ENCODE assay signal across 12 cellular contexts in the genomic region with DNA sequence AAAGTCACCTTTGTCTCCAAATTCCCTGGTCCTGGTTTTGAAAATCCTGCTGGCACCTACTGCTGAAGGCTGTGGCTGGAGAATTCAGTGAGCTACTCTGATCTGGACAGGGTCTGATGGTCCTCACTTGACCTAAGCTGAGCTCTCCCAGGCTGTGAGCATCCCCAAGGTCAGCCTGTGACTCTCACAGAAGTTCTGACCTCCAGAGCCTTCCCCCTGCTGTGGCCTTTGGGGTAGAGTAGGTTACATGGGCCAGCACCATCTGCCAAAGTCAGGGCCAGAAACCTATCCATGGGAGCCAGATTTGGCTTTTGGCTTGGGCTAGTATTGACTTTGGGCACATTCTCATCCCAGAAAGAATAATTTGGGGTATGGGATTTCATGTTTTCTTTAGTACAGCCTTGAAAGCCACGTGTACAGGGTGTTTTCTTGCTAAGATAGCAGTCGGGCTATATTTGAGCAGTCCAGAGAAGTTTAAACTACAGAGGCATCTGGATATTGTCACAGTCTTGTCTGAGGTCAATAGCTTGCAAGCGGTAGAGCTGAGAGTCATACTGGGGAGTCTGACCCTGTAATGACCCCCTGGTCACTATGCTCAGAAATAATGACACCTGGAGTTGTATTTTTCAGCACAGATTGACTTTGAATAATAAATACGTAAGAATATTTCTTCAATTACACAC. TPM values are rescaled to one million over a fixed set of nuclear protein-coding genes. Genes with fewer than 3 reads are reported as not detected.
DNase-seq lines count a peak whose midpoint lies in the region; ATAC-seq and TF ChIP-seq lines count a peak whose summit lies in the region.
"Had no signal": no experiment of that assay in that cellular context is flagged by ENCODE, and none has a peak within 500 bp of the region (broad histone marks: within the 10 kb centered on the region; RNA-seq: fewer than 3 reads in every experiment).

No MANE protein-coding gene starts in this region.

- H3K27me3 ChIP-seq in dorsolateral prefrontal cortex: no peaks in the 10 kb centered on the region
- no peaks in the 10 kb centered on the region for H3K27me3 ChIP-seq in naive thymus-derived CD4-positive, alpha-beta T cell (ENCODE audit: control insufficient read depth in 2 of 2, insufficient read depth in 2 of 2, low read length in 2 of 2)

- H3K4me3 ChIP-seq in dorsolateral prefrontal cortex: peak overlapping the region in 1 of 59 donors; percentile 4
- no peak overlapping the region for H3K4me3 ChIP-seq in naive thymus-derived CD4-positive, alpha-beta T cell (ENCODE audit: low read length)

- H3K9me3 Mint-ChIP-seq in stimulated activated naive CD8-positive, alpha-beta T cell treated with anti-CD3 and anti-CD28 coated beads, Interleukin-15, Interleukin-2, amounts not matched to agents 100 ng/mL and 50 ng/mL, for 24 hours: no peaks in the 10 kb centered on the region
- H3K9me3 Mint-ChIP-seq in naive thymus-derived CD4-positive, alpha-beta T cell: no peaks in the 10 kb centered on the region
- H3K9me3 Mint-ChIP-seq: nephron had no signal

- CTCF ChIA-PET in naive thymus-derived CD4-positive, alpha-beta T cell (lab: Charles Lee): interaction anchor here (0.7 to 10.4 kb wide), 6 partner anchors 8 to 178 kb away, joined by 3 to 174 read pairs (median 6); partner anchors contain the start of gene ATP6V0D1

- no peak overlapping the region for H3K4me3 Mint-ChIP-seq in stimulated activated naive CD8-positive, alpha-beta T cell treated with anti-CD3 and anti-CD28 coated beads, Interleukin-15, Interleukin-2, amounts not matched to agents 100 ng/mL and 50 ng/mL, for 24 hours
- no peak overlapping the region for H3K4me3 Mint-ChIP-seq in naive thymus-derived CD4-positive, alpha-beta T cell
- H3K4me3 Mint-ChIP-seq: nephron had no signal

- no peak for TF ChIP-seq CTCF in dorsolateral prefrontal cortex (IDR thresholded peaks at IDR 0.05 in 54 of 56, conservative IDR thresholded peaks at IDR 0.05 in 2 of 56; ENCODE audit: low read depth in 1 of 56, partially characterized antibody in 56 of 56)

- no peaks in the 10 kb centered on the region for H3K9me3 ChIP-seq in naive thymus-derived CD4-positive, alpha-beta T cell (ENCODE audit: control insufficient read depth in 2 of 3, low read length in 3 of 3)

- H3K27me3 Mint-ChIP-seq in stimulated activated naive CD8-positive, alpha-beta T cell treated with anti-CD3 and anti-CD28 coated beads, Interleukin-15, Interleukin-2, amounts not matched to agents 100 ng/mL and 50 ng/mL, for 24 hours: no peaks in the 10 kb centered on the region
- no peaks in the 10 kb centered on the region for H3K27me3 Mint-ChIP-seq in naive thymus-derived CD4-positive, alpha-beta T cell

- H3K36me3 ChIP-seq in naive thymus-derived CD4-positive, alpha-beta T cell (ENCODE audit: control insufficient read depth in 2 of 3, insufficient read depth in 3 of 3, low read length in 3 of 3): peaks cover 0 to 26% (median 6%) of the 10 kb centered on the region in 3 experiments

- peaks cover 9% of the 10 kb centered on the region for H3K36me3 Mint-ChIP-seq in stimulated activated naive CD8-positive, alpha-beta T cell treated with anti-CD3 and anti-CD28 coated beads, Interleukin-15, Interleukin-2, amounts not matched to agents 100 ng/mL and 50 ng/mL, for 24 hours (ENCODE audit: low read depth)
- H3K36me3 Mint-ChIP-seq in naive thymus-derived CD4-positive, alpha-beta T cell: peaks cover 0 to 9% (median 4%) of the 10 kb centered on the region in 5 donors

- H3K27ac ChIP-seq in dorsolateral prefrontal cortex: peak overlapping the region in 51 of 59 donors; percentile 3 to 77 (median 59)
- peak overlapping the region; percentile 48 for H3K27ac ChIP-seq in naive thymus-derived CD4-positive, alpha-beta T cell (ENCODE audit: low read depth, low read length)

- H3K4me1 ChIP-seq in naive thymus-derived CD4-positive, alpha-beta T cell (ENCODE audit: control insufficient read depth in 2 of 2, insufficient read depth in 2 of 2, low read length in 2 of 2): peaks cover 3 to 4% of the 10 kb centered on the region in 2 donors

- DNase-seq in stimulated activated naive CD8-positive, alpha-beta T cell treated with anti-CD3 and anti-CD28 coated beads, Interleukin-15, Interleukin-2, amounts not matched to agents 100 U/mL and 50 U/mL, for 24 hours: no peak
- no peak for DNase-seq in dorsolateral prefrontal cortex
- DNase-seq in naive thymus-derived CD4-positive, alpha-beta T cell: no peak
- DNase-seq in NCI-H1092 treated with DMSO at 0.1 percent for 48 hours (lab: John Stamatoyannopoulos, UW): no peak
- DNase-seq in NCI-H774 (lab: John Stamatoyannopoulos, UW): no peak
- no peak for DNase-seq in NCI-H128 (lab: John Stamatoyannopoulos, UW; ENCODE audit: unreplicated experiment)
- DNase-seq in amniotic stem cell (lab: John Stamatoyannopoulos, UW): no peak
- DNase-seq: NCI-H524; stimulated activated CD4-positive, alpha-beta T cell treated with anti-CD3 and anti-CD28 coated beads, Interleukin-4, amount 100 ng/mL, for 1 hour had no signal

- POLR2A ChIA-PET in naive thymus-derived CD4-positive, alpha-beta T cell (lab: Charles Lee): interaction anchor here (0.7 to 2.5 kb wide), 3 partner anchors 8 to 31 kb away, joined by 3 to 10 read pairs (median 5); partner anchors contain the start of gene ATP6V0D1

- ATAC-seq in stimulated activated naive CD8-positive, alpha-beta T cell treated with anti-CD3 and anti-CD28 coated beads, Interleukin-15, Interleukin-2, amounts not matched to agents 100 U/mL and 50 U/mL, for 24 hours: no peak
- ATAC-seq in naive thymus-derived CD4-positive, alpha-beta T cell: no peak

- intact Hi-C loops in dorsolateral prefrontal cortex (cut with DNase I): no loop called here
- intact Hi-C loops in naive thymus-derived CD4-positive, alpha-beta T cell (cut with micrococcal nuclease): loop anchor here in 1 of 2 donors (5.0 to 10.0 kb wide), 2 partner anchors 153 to 755 kb away; partner anchors contain the start of gene PLA2G15

- H3K4me1 Mint-ChIP-seq in stimulated activated naive CD8-positive, alpha-beta T cell treated with anti-CD3 and anti-CD28 coated beads, Interleukin-15, Interleukin-2, amounts not matched to agents 100 ng/mL and 50 ng/mL, for 24 hours (ENCODE audit: low read depth): peaks cover 30% of the 10 kb centered on the region
- H3K4me1 Mint-ChIP-seq in naive thymus-derived CD4-positive, alpha-beta T cell: peaks cover 9 to 24% (median 18%) of the 10 kb centered on the region in 7 donors
- H3K4me1 Mint-ChIP-seq: nephron had no signal

- peak overlapping the region; percentile 31 for H3K27ac Mint-ChIP-seq in stimulated activated naive CD8-positive, alpha-beta T cell treated with anti-CD3 and anti-CD28 coated beads, Interleukin-15, Interleukin-2, amounts not matched to agents 100 ng/mL and 50 ng/mL, for 24 hours
- H3K27ac Mint-ChIP-seq in naive thymus-derived CD4-positive, alpha-beta T cell: peak overlapping the region in 8 of 9 donors; percentile 41 to 84 (median 70)

RNA-seq across cellular contexts. Expression of gene AGRP, which starts 6.2 kb away (rescaled TPM):
- 1 to 10 TPM in 2 of 120 experiments, under 1 TPM in 10, not detected in 108; 0.52 to 1.1 (median 0.72) TPM for total RNA-seq in dorsolateral prefrontal cortex
- total RNA-seq in naive thymus-derived CD4-positive, alpha-beta T cell: not detected
- polyA plus RNA-seq in naive thymus-derived CD4-positive, alpha-beta T cell: not detected
- total RNA-seq: urinary bladder had no signal
- polyA plus RNA-seq: urinary bladder had no signal

RNA-seq across cellular contexts. Expression of gene ATP6V0D1, which starts 8.6 kb away (rescaled TPM):
- 100 to 1,000 TPM in 118 of 120 experiments, 10 to 100 TPM in 2; 97.6 to 219 (median 177) TPM for total RNA-seq in dorsolateral prefrontal cortex
- total RNA-seq in naive thymus-derived CD4-positive, alpha-beta T cell: 100 to 1,000 TPM in 1 of 5 experiments, 10 to 100 TPM in 4; 35.8 to 104 (median 54.7) TPM
- 100 to 1,000 TPM in 1 of 2 donors, 10 to 100 TPM in 1; 61.5 to 102 TPM for polyA plus RNA-seq in naive thymus-derived CD4-positive, alpha-beta T cell

RNA-seq across cellular contexts. Expression of gene RIPOR1, which starts 39.1 kb away (rescaled TPM):
- 100 to 1,000 TPM in 114 of 120 experiments, 10 to 100 TPM in 6; 67.9 to 185 (median 128) TPM for total RNA-seq in dorsolateral prefrontal cortex
- 100 to 1,000 TPM in 1 of 5 experiments, 10 to 100 TPM in 4; 39.7 to 103 (median 48.9) TPM for total RNA-seq in naive thymus-derived CD4-positive, alpha-beta T cell
- polyA plus RNA-seq in naive thymus-derived CD4-positive, alpha-beta T cell: 1 to 10 TPM; 2.5 to 5.0 TPM

RNA-seq across cellular contexts. Expression of gene HSD11B2, which starts 58.6 kb away (rescaled TPM):
- 10 to 100 TPM in 24 of 120 experiments, 1 to 10 TPM in 89, under 1 TPM in 7; 0.58 to 24.5 (median 6.2) TPM for total RNA-seq in dorsolateral prefrontal cortex
- under 1 TPM in 1 of 5 experiments, not detected in 4; 0.17 TPM for total RNA-seq in naive thymus-derived CD4-positive, alpha-beta T cell
- polyA plus RNA-seq in naive thymus-derived CD4-positive, alpha-beta T cell: not detected
